Comparison of ENCODE assay signal across 8 cellular contexts in the genomic region with DNA sequence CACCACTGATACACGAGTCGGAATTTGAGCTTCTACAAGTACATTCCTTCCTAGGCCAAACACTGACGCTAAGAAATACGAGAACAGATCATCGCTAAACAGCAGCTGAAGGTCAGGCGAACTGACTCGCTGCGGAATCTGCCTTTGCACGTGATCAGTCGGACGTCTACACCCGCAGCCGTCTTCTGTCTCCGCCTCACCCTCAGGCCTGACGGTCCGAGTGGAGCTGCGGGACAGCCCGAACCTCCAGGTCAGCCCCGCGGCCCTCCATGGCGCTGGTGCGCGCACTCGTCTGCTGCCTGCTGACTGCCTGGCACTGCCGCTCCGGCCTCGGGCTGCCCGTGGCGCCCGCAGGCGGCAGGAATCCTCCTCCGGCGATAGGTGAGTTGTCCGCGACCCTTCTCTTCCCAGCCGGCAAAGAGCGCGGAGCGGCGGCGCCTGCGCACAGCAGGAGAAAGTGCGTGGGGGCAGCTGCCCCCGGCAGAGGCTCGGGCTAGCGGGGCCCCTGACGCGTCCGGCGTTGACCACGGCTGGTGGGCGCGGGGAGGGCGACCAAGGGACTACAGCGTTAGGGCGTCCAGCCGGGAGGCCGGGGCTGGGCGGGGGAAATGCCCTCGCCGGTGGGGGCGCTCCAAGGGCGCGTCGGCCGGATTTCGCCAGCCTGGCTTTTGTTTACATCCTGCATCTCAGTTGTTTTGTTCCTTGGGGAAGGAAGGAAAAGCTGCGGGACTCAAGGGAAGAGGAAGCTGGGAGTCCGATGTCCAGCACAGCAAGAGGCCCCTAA. TPM values are rescaled to one million over a fixed set of nuclear protein-coding genes. Genes with fewer than 3 reads are reported as not detected.
A peak's percentile ranks its signal among the peaks of the same experiment; 100 is the strongest.
DNase-seq lines count a peak whose midpoint lies in the region; ATAC-seq, FAIRE-seq and TF ChIP-seq lines count a peak whose summit lies in the region.

A gene with protein sequence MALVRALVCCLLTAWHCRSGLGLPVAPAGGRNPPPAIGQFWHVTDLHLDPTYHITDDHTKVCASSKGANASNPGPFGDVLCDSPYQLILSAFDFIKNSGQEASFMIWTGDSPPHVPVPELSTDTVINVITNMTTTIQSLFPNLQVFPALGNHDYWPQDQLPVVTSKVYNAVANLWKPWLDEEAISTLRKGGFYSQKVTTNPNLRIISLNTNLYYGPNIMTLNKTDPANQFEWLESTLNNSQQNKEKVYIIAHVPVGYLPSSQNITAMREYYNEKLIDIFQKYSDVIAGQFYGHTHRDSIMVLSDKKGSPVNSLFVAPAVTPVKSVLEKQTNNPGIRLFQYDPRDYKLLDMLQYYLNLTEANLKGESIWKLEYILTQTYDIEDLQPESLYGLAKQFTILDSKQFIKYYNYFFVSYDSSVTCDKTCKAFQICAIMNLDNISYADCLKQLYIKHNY (plus strand): TSS at position 181 of the 784 bp plus-strand sequence. CDS start 89 bp downstream, at position 270.

- H3K4me2 ChIP-seq in HepG2 (ENCODE audit: low read depth, low read length) = peak within 1 kb of the TSS; percentile 98

- H3K4me3 Mint-ChIP-seq in T-helper 1 cell treated with Interleukin-12 subunit alpha and Interleukin-12 subunit beta and Interleukin-4 antibody, amounts not matched to agents 30 μg/mL and 1 μg/mL, for 36 hours = peak within 1 kb of the TSS; percentile 90
- peak within 1 kb of the TSS; percentile 83 to 86 for H3K4me3 Mint-ChIP-seq in stimulated activated naive B cell treated with anti-CD40 and anti-IgM and Interleukin-4, amounts not matched to agents 10 μg/mL and 1 μg/mL and 100 μg/mL, for 72 hours

- POLR2A ChIA-PET in HepG2 (lab: Yijun Ruan, JAX) = interaction anchor here (0.8 to 7.1 kb wide), 15 partner anchors 8 to 390 kb away, joined by 3 to 177 read pairs (median 4); a partner anchor contains a TSS

- ATAC-seq in HG02798 (IDR thresholded peaks at IDR 0.05; ENCODE audit: poor library complexity, unreplicated experiment) = peak; percentile 72
- ATAC-seq in HepG2 = peak; percentile 88
- peak; percentile 67 to 73 for ATAC-seq in stimulated activated naive B cell treated with anti-CD40 and anti-IgM and Interleukin-4, amounts not matched to agents 10 μg/mL and 1 μg/mL and 100 μg/mL, for 72 hours (replicated peaks)

- under 1% methylated on average over 11 of the region's 69 CpGs for WGBS in HepG2 (ENCODE audit: low lambda C conversion rate)

- peak within 1 kb of the TSS; percentile 62 for H3K27ac ChIP-seq in ACC112 (ENCODE audit: low read depth, low read length)
- H3K27ac ChIP-seq in duodenal mucosa (ENCODE audit: low read depth, low read length) = peak within 1 kb of the TSS; percentile 94
- peak within 1 kb of the TSS; percentile 91 for H3K27ac ChIP-seq in HepG2 (ENCODE audit: extremely low read length, insufficient read depth, low read length)

- no peaks in the 10 kb centered on the region for H3K27me3 ChIP-seq in ACC112 (ENCODE audit: insufficient read depth, low read length)
- H3K27me3 ChIP-seq in duodenal mucosa (ENCODE audit: control insufficient read depth in 1 of 2, insufficient read depth in 2 of 2, low read length in 2 of 2) = no peaks in the 10 kb centered on the region
- H3K27me3 ChIP-seq in HepG2 (ENCODE audit: control insufficient read depth in 1 of 2, insufficient read depth in 2 of 2, low read length in 2 of 2) = no peaks in the 10 kb centered on the region; a peak in 1 of 5 replicates

- no peaks in the 10 kb centered on the region for H4K20me1 ChIP-seq in HepG2 (ENCODE audit: insufficient read depth, low read length)

- peak; percentile 27 for TF ChIP-seq CTCF in GM13976 (IDR thresholded peaks at IDR 0.05; ENCODE audit: borderline replicate concordance, control extremely low read depth, extremely low read depth, insufficient read depth, missing control alignments)
- peak; percentile 91 for TF ChIP-seq CTCF in HepG2 (CRISPR knock-in tag; IDR thresholded peaks at IDR 0.05)

- peak; percentile 55 to 72; a peak in 3 of 4 replicates for TF ChIP-seq POLR2A in HepG2 (IDR thresholded peaks at IDR 0.05; ENCODE audit: insufficient read depth in 1 of 2, low read depth in 2 of 2, low read length in 2 of 2)

- peaks cover 12% of the 10 kb centered on the region for H3K4me1 Mint-ChIP-seq in T-helper 1 cell treated with Interleukin-12 subunit alpha and Interleukin-12 subunit beta and Interleukin-4 antibody, amounts not matched to agents 30 μg/mL and 1 μg/mL, for 36 hours (ENCODE audit: low read depth)
- H3K4me1 Mint-ChIP-seq in stimulated activated naive B cell treated with anti-CD40 and anti-IgM and Interleukin-4, amounts not matched to agents 10 μg/mL and 1 μg/mL and 100 μg/mL, for 72 hours = peaks cover 16 to 25% of the 10 kb centered on the region in 2 donors

- CTCF ChIA-PET in HepG2 (lab: Yijun Ruan, JAX; ENCODE audit: low intra/inter-chr PET ratio, low total read pairs) = interaction anchor here (1.3 to 3.3 kb wide), 4 partner anchors 9 to 50 kb away, joined by 4 to 13 read pairs (median 8); no protein-coding TSS in a partner anchor

- H3K27ac Mint-ChIP-seq in T-helper 1 cell treated with Interleukin-12 subunit alpha and Interleukin-12 subunit beta and Interleukin-4 antibody, amounts not matched to agents 30 μg/mL and 1 μg/mL, for 36 hours = peak within 1 kb of the TSS; percentile 79
- H3K27ac Mint-ChIP-seq in stimulated activated naive B cell treated with anti-CD40 and anti-IgM and Interleukin-4, amounts not matched to agents 10 μg/mL and 1 μg/mL and 100 μg/mL, for 72 hours = peak within 1 kb of the TSS; percentile 47

- H3K4me1 ChIP-seq in ACC112 (ENCODE audit: control insufficient read depth, insufficient read depth, low read length, unreplicated experiment) (peaks cover 10% of the 10 kb centered on the region), duodenal mucosa (ENCODE audit: control insufficient read depth in 1 of 2, insufficient read depth in 2 of 2, low read length in 2 of 2) (peaks cover 26 to 33% of the 10 kb centered on the region in 2 donors), HepG2 (ENCODE audit: insufficient read depth, low read length) (peaks cover 44% of the 10 kb centered on the region)

- H3K27me3 Mint-ChIP-seq in T-helper 1 cell treated with Interleukin-12 subunit alpha and Interleukin-12 subunit beta and Interleukin-4 antibody, amounts not matched to agents 30 μg/mL and 1 μg/mL, for 36 hours (ENCODE audit: low read depth) = peaks cover 65% of the 10 kb centered on the region
- peaks cover 29 to 57% of the 10 kb centered on the region in 2 donors for H3K27me3 Mint-ChIP-seq in stimulated activated naive B cell treated with anti-CD40 and anti-IgM and Interleukin-4, amounts not matched to agents 10 μg/mL and 1 μg/mL and 100 μg/mL, for 72 hours

- DNase-seq in GM13976 (ENCODE audit: low spot score) (peak; percentile 66), NCI-H128 (lab: John Stamatoyannopoulos, UW; ENCODE audit: unreplicated experiment) (peak; percentile 52), HepG2 (ENCODE audit: low spot score) (peak; percentile 76)
- DNase-seq in stimulated activated naive B cell treated with anti-CD40 and anti-IgM and Interleukin-4, amounts not matched to agents 10 μg/mL and 1 μg/mL and 100 μg/mL, for 72 hours = peak; percentile 4

- in situ Hi-C loops in GM13976 (cut with MboI; ENCODE audit: low sequenced_read_pairs, unreplicated experiment) = no loop called here
- in situ Hi-C loops in HepG2 (cut with HindIII; ENCODE audit: extremely low pct_ligation_motif_present, low pct_unique_long_range_greater_than_20kb) = loop anchor here (5.0 kb wide), 1 partner anchor 48 kb away; no protein-coding TSS in a partner anchor

- BruUV-seq in HepG2 (replicated peaks; lab: Mats Ljungman, UMichigan) = no TSS peak

- H3K4me3 ChIP-seq in ACC112 (ENCODE audit: low read depth, low read length) = peak within 1 kb of the TSS; percentile 85
- peak within 1 kb of the TSS; percentile 92 to 98 for H3K4me3 ChIP-seq in duodenal mucosa (ENCODE audit: low read depth in 1 of 2, low read length in 2 of 2)
- peak within 1 kb of the TSS; percentile 73 to 95 (median 77) for H3K4me3 ChIP-seq in HepG2 (replicated peaks in 1 of 3; ENCODE audit: insufficient read depth in 1 of 3, low read depth in 2 of 3, low read length in 3 of 3)

- H3K36me3 ChIP-seq in ACC112 (ENCODE audit: insufficient read depth, low read length) (no peaks in the 10 kb centered on the region), duodenal mucosa (ENCODE audit: control insufficient read depth in 1 of 2, insufficient read depth in 2 of 2, low read length in 2 of 2) (no peaks in the 10 kb centered on the region), HepG2 (replicated peaks in 1 of 2; ENCODE audit: control insufficient read depth in 1 of 2, insufficient read depth in 2 of 2, low read length in 2 of 2) (no peaks in the 10 kb centered on the region)

- H3K9me3 ChIP-seq in duodenal mucosa (ENCODE audit: control insufficient read depth in 1 of 2, low read length in 2 of 2) = no peaks in the 10 kb centered on the region
- no peaks in the 10 kb centered on the region for H3K9me3 ChIP-seq in HepG2 (ENCODE audit: low read length)

- TF ChIP-seq EP300 in HepG2 (IDR thresholded peaks at IDR 0.05; ENCODE audit: low read depth in 2 of 2, low read length in 2 of 2) (peak in 1 of 2 experiments; percentile 13; a peak in 1 of 4 replicates), HepG2 (CRISPR knock-in tag; IDR thresholded peaks at IDR 0.05; ENCODE audit: borderline replicate concordance) (peak; percentile 18; the same call in 1 of the 2 replicates)

- peak within 1 kb of the TSS; percentile 90 to 98 for H3K9ac ChIP-seq in duodenal mucosa (ENCODE audit: low read depth in 1 of 2, low read length in 2 of 2)
- H3K9ac ChIP-seq in HepG2 (ENCODE audit: insufficient read depth, low read depth, low read length) = peak within 1 kb of the TSS; percentile 91

- peak; percentile 44 for FAIRE-seq in HepG2 (lab: Jason Lieb, UNC)

- H3K79me2 ChIP-seq in ACC112 (ENCODE audit: control insufficient read depth, insufficient read depth, low read length, unreplicated experiment) (no peaks in the 10 kb centered on the region), HepG2 (ENCODE audit: insufficient read depth, low read length) (no peaks in the 10 kb centered on the region)

- no peaks in the 10 kb centered on the region for H3K36me3 Mint-ChIP-seq in T-helper 1 cell treated with Interleukin-12 subunit alpha and Interleukin-12 subunit beta and Interleukin-4 antibody, amounts not matched to agents 30 μg/mL and 1 μg/mL, for 36 hours (ENCODE audit: low read depth)
- H3K36me3 Mint-ChIP-seq in stimulated activated naive B cell treated with anti-CD40 and anti-IgM and Interleukin-4, amounts not matched to agents 10 μg/mL and 1 μg/mL and 100 μg/mL, for 72 hours = no peaks in the 10 kb centered on the region

- no peaks in the 10 kb centered on the region for H3K9me3 Mint-ChIP-seq in T-helper 1 cell treated with Interleukin-12 subunit alpha and Interleukin-12 subunit beta and Interleukin-4 antibody, amounts not matched to agents 30 μg/mL and 1 μg/mL, for 36 hours
- H3K9me3 Mint-ChIP-seq in stimulated activated naive B cell treated with anti-CD40 and anti-IgM and Interleukin-4, amounts not matched to agents 10 μg/mL and 1 μg/mL and 100 μg/mL, for 72 hours = no peaks in the 10 kb centered on the region

- intact Hi-C loops in HepG2 (cut with micrococcal nuclease; ENCODE audit: unreplicated experiment) = loop anchor here (1.0 kb wide), 3 partner anchors 9 to 49 kb away; no protein-coding TSS in a partner anchor

- peak within 1 kb of the TSS; percentile 95 for H2AFZ ChIP-seq in ACC112 (ENCODE audit: low read length, unreplicated experiment)
- H2AFZ ChIP-seq in HepG2 (ENCODE audit: low read length) = peak within 1 kb of the TSS; percentile 79

- peak; percentile 90 for TF ChIP-seq RAD21 in HepG2 (CRISPR knock-in tag; IDR thresholded peaks at IDR 0.05)

RNA-seq across cellular contexts. Expression of the gene that starts here (rescaled TPM):
- 6.4 and 7.8 TPM in 2 replicates for total RNA-seq in HepG2 (2016; rRNA removed; fragmentation: Illumina TruSeq; extraction: Trizol)
- 1.1 and 2.5 TPM in 2 replicates for total RNA-seq in HepG2 (2016; cell fraction: cytosol; rRNA removed; fragmentation: Illumina TruSeq; extraction: Trizol; ENCODE audit: low read depth)
- 5.6 and 7.8 TPM in 2 replicates for total RNA-seq in HepG2 (2016; cell fraction: insoluble cytoplasmic fraction; rRNA removed; fragmentation: Illumina TruSeq; extraction: Trizol)
- 3.7 and 4.1 TPM in 2 replicates for total RNA-seq in HepG2 (2016; cell fraction: membrane; rRNA removed; fragmentation: Illumina TruSeq; extraction: Trizol)
- 8.1 and 10.3 TPM in 2 replicates for total RNA-seq in HepG2 (2016; cell fraction: nucleus; rRNA removed; fragmentation: Illumina TruSeq; extraction: Trizol)
- 17.3 and 21.0 TPM in 2 replicates for polyA plus RNA-seq in HepG2 (2011; rRNA removed)
- 15.9 and 18.0 TPM in 2 replicates for polyA plus RNA-seq in HepG2 (2011; cell fraction: cytosol; rRNA removed)
- 9.0 and 11.3 TPM in 2 replicates for polyA plus RNA-seq in HepG2 (2011; cell fraction: nucleus; rRNA removed)
- 25.6 and 33.6 TPM in 2 replicates for polyA plus RNA-seq in HepG2 (2012)
- 1.3 and 1.7 TPM in 2 replicates for polyA plus RNA-seq in HepG2 (2016; cell fraction: cytosol; fragmentation: Illumina TruSeq; extraction: Trizol; ENCODE audit: low read depth)
- 6.4 and 9.0 TPM in 2 replicates for polyA plus RNA-seq in HepG2 (2016; cell fraction: insoluble cytoplasmic fraction; fragmentation: Illumina TruSeq; extraction: Trizol; ENCODE audit: low read depth)
- polyA plus RNA-seq in HepG2 (2016; cell fraction: membrane; fragmentation: Illumina TruSeq; extraction: Trizol; ENCODE audit: low read depth) = 3.1 and 4.1 TPM in 2 replicates
- polyA plus RNA-seq in HepG2 (2016; cell fraction: nucleus; fragmentation: Illumina TruSeq; extraction: Trizol; ENCODE audit: insufficient read depth, low read depth) = 12.8 and 14.7 TPM in 2 replicates
- 4.9 and 10.4 TPM in 2 replicates for polyA minus RNA-seq in HepG2 (2011; rRNA and poly(A)+ RNA removed; ENCODE audit: low replicate concordance)
- 10.6 and 11.1 TPM in 2 replicates for polyA minus RNA-seq in HepG2 (2011; cell fraction: cytosol; rRNA and poly(A)+ RNA removed)
- 9.9 and 15.7 TPM in 2 replicates for polyA minus RNA-seq in HepG2 (2011; cell fraction: nucleus; rRNA and poly(A)+ RNA removed)

Comparison
In these comparisons a context has a peak if more than half of its experiments do, and no peak if none do; other contexts are left out.
1. Peak in every context shown above with its lines: DNase-seq, ATAC-seq, H3K4me3 ChIP-seq and H3K27ac ChIP-seq.
2. DNase-seq: peak in every context shown above with its lines; median percentile 76 in HepG2; 66 in GM13976; 52 in NCI-H128; 4 in stimulated activated naive B cell treated with anti-CD40 and anti-IgM and Interleukin-4, amounts not matched to agents 10 μg/mL and 1 μg/mL and 100 μg/mL, for 72 hours.